In the genomic region with DNA sequence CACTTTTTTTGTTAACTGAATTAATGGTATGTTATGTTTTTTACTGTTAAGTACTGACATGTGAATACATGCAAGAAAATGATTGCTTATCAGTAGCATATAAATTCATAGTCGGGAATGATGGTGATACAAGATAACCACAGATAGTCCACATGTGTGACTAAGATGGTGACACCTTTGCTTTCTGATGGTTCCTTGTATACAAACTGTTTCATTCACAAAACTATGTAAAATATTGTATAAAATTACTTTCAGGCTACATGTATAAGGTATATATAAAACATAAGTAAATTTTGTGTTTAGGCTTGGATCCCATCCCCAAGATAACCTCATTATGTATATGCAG, we compare ENCODE assay signal across 33 cellular contexts.
"Had no signal": no experiment of that assay in that cellular context is flagged by ENCODE, and none has a peak within 500 bp of the region (broad histone marks: within the 10 kb centered on the region; RNA-seq: fewer than 3 reads in every experiment).

No MANE protein-coding gene starts in this region.

- H3K27ac ChIP-seq: adrenal gland, ascending aorta, body of pancreas, brain microvascular endothelial cell, breast epithelium, cardiac muscle cell had no signal

- FAIRE-seq: astrocyte, bronchial epithelial cell had no signal

- H3K4me1 ChIP-seq: ascending aorta, breast epithelium had no signal

- ATAC-seq: activated naive CD4-positive, alpha-beta T cell treated with anti-CD3 and anti-CD28 coated beads, Interleukin-2, amount 50 U/mL, for 72 hours; activated naive CD8-positive, alpha-beta T cell treated with anti-CD3 and anti-CD28 coated beads, Interleukin-2, amount 50 U/mL, for 24 hours; activated T-cell treated with anti-CD3 and anti-CD28 coated beads, Interleukin-2, amount 50 U/mL, for 4 hours; activated T-cell treated with anti-CD3 and anti-CD28 coated beads, Interleukin-2, amount 50 U/mL, for 72 hours; activated T-helper 17 cell treated with anti-CD3 and anti-CD28 coated beads, Interleukin-2, amount 50 U/mL, for 72 hours; body of pancreas had no signal

- H3K4me3 ChIP-seq: adrenal gland, ascending aorta, body of pancreas, breast epithelium, cardiac muscle cell had no signal

- H3K27me3 ChIP-seq: adrenal gland, ascending aorta, body of pancreas, brain microvascular endothelial cell, breast epithelium, cardiac muscle cell had no signal

- H3K9me3 ChIP-seq: adrenal gland, ascending aorta, body of pancreas, breast epithelium had no signal

- H3K36me3 ChIP-seq: adrenal gland, brain microvascular endothelial cell, breast epithelium had no signal

- DNase-seq: activated effector memory CD4-positive, alpha-beta T cell treated with anti-CD3 and anti-CD28 coated beads, Interleukin-2, amount 50 U/mL, for 16 hours; activated effector memory CD4-positive, alpha-beta T cell treated with Interleukin-2 at 50 U/mL for 16 hours; activated gamma-delta T cell; activated gamma-delta T cell treated with Interleukin-2 at 50 U/mL for 16 hours; activated naive CD4-positive, alpha-beta T cell; activated naive CD4-positive, alpha-beta T cell treated with anti-CD3 and anti-CD28 coated beads for 36 hours; activated naive CD4-positive, alpha-beta T cell treated with anti-CD3 and anti-CD28 coated beads, Interleukin-2, amount 10 ng/mL, durations not matched to agents 7 days and 5 days; activated naive CD4-positive, alpha-beta T cell treated with anti-CD3 and anti-CD28 coated beads, Interleukin-2, amount 50 U/mL, for 16 hours; activated naive CD4-positive, alpha-beta T cell treated with Interleukin-2 at 50 U/mL for 16 hours; activated naive CD8-positive, alpha-beta T cell treated with anti-CD3 and anti-CD28 coated beads for 36 hours; activated naive CD8-positive, alpha-beta T cell treated with anti-CD3 and anti-CD28 coated beads, Interleukin-2, amount 10 ng/mL, durations not matched to agents 7 days and 5 days; activated naive CD8-positive, alpha-beta T cell treated with anti-CD3 and anti-CD28 coated beads, Interleukin-2, amount 50 U/mL, for 24 hours; activated T-cell treated with anti-CD3 and anti-CD28 coated beads, Interleukin-2, amount 50 U/mL, for 1 hour; activated T-cell treated with anti-CD3 and anti-CD28 coated beads, Interleukin-2, amount 50 U/mL, for 24 hours; activated T-cell treated with anti-CD3 and anti-CD28 coated beads, Interleukin-2, amount 50 U/mL, for 4 hours; activated T-cell treated with anti-CD3 and anti-CD28 coated beads, Interleukin-2, amount 50 U/mL, for 48 hours; activated T-cell treated with anti-CD3 and anti-CD28 coated beads, Interleukin-2, amount 50 U/mL, for 72 hours; adrenal gland; amniotic stem cell; amygdala; anterior cingulate cortex; body of pancreas; brain microvascular endothelial cell; caudate nucleus; central memory CD4-positive, alpha-beta T cell; cerebellar nuclear complex had no signal
